ENCODE assay signal across 8 cellular contexts in genomic region chr22:35477911-35478582, GRCh38.
DNase-seq lines count a peak whose midpoint lies in the region; ATAC-seq and TF ChIP-seq lines count a peak whose summit lies in the region.

No MANE protein-coding gene starts in this region.

- no peak overlapping the region for H2AFZ ChIP-seq in osteoblast (ENCODE audit: low read length)

- H3K27ac ChIP-seq in osteoblast (ENCODE audit: low read depth, low read length) = no peak overlapping the region

- TF ChIP-seq CTCF in cardiac fibroblast (IDR thresholded peaks at IDR 0.05; ENCODE audit: low read depth, low read length) (no peak), osteoblast (IDR thresholded peaks at IDR 0.05; ENCODE audit: extremely low read depth, low read depth, low read length) (no peak)

- peaks cover 11% of the 10 kb centered on the region for H3K4me1 ChIP-seq in osteoblast (ENCODE audit: insufficient read depth, low read length)

- H3K36me3 ChIP-seq in osteoblast (ENCODE audit: insufficient read depth, low read length) = no peaks in the 10 kb centered on the region

- ATAC-seq in GM19463 (IDR thresholded peaks at IDR 0.05; ENCODE audit: unreplicated experiment) (no peak), HG03095 (IDR thresholded peaks at IDR 0.05; ENCODE audit: unreplicated experiment) (no peak)

- H3K4me3 ChIP-seq in cardiac fibroblast (replicated peaks in 1 of 2; ENCODE audit: low read depth in 2 of 2, low read length in 2 of 2) (no peak overlapping the region), osteoblast (ENCODE audit: insufficient read depth, low read length) (no peak overlapping the region)

- H3K79me2 ChIP-seq in osteoblast (ENCODE audit: insufficient read depth, low read length) = no peaks in the 10 kb centered on the region

- H3K27me3 ChIP-seq in osteoblast (ENCODE audit: insufficient read depth, low read length) = no peaks in the 10 kb centered on the region

- H4K20me1 ChIP-seq in osteoblast (ENCODE audit: insufficient read depth, low read length) = no peaks in the 10 kb centered on the region

- DNase-seq in H4 (ENCODE audit: low spot score) (peak; percentile 70), NCI-H446 treated with DMSO at 0.1 percent for 48 hours (lab: John Stamatoyannopoulos, UW) (peak; percentile 54), cardiac fibroblast (ENCODE audit: low read depth in 2 of 2) (peak; percentile 75 to 77), osteoblast (ENCODE audit: insufficient read length, low spot score, missing footprints) (no peak), G401 (ENCODE audit: low spot score) (no peak)
- DNase-seq in stimulated activated naive CD4-positive, alpha-beta T cell treated with Interleukin-2 at 50 U/mL for 16 hours (lab: John Stamatoyannopoulos, UW) = no peak

- no peaks in the 10 kb centered on the region for H3K9me3 ChIP-seq in osteoblast (ENCODE audit: low read depth, low read length)

- in situ Hi-C loops in G401 (cut with HindIII; ENCODE audit: low sequenced_read_pairs) = no loop called here

- H3K4me2 ChIP-seq in osteoblast (ENCODE audit: insufficient read depth, low read length) = peak overlapping the region; percentile 5

Comparison
In these comparisons a context has a peak if more than half of its experiments do, and no peak if none do; other contexts are left out.
1. DNase-seq: peak in H4 (single experiment), NCI-H446 treated with DMSO at 0.1 percent for 48 hours (single experiment) and cardiac fibroblast (2 of 2); none in osteoblast (single experiment), stimulated activated naive CD4-positive, alpha-beta T cell treated with Interleukin-2 at 50 U/mL for 16 hours (single experiment) and G401 (single experiment).